14 cellular contexts compared by ENCODE assay signal in the genomic region with DNA sequence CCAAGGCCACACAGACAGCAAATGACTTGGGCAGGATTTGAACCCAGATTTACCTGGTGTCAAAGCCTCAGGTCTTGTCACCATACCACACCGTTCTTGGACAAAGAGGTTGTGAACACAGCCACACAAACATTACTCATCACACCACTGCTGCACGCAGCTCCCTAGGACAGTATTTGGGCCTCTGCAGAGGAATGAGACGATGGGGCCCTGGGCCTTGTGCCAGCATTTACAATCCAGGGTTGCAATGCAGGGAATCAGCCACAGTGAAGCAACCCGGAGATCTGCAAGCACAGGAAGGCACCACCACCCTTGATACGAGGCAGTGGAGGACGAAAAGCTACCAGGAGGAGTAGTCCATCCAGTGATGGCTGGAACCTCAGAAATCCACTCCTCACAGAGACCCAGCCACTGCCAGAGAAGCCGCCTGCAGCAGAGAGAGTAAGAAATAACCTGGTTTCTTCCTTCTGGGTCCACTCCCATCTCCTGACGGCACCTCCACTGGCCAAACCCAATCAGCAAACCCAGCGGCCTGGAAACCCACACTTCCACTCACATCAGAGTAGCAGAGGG. TPM values are rescaled to one million over a fixed set of nuclear protein-coding genes. Genes with fewer than 3 reads are reported as not detected.
DNase-seq lines count a peak whose midpoint lies in the region; ATAC-seq and TF ChIP-seq lines count a peak whose summit lies in the region.
"Had no signal": no experiment of that assay in that cellular context is flagged by ENCODE, and none has a peak within 500 bp of the region (broad histone marks: within the 10 kb centered on the region; RNA-seq: fewer than 3 reads in every experiment).

No MANE protein-coding gene starts in this region.

- H3K4me1 ChIP-seq in PC-3 (ENCODE audit: insufficient read depth, low read length): peaks cover 30% of the 10 kb centered on the region

- H3K36me3 Mint-ChIP-seq in activated T-helper 2 cell treated with anti-CD3 and anti-CD28 coated beads, Interferon-gamma antibody, Interleukin-2, Interleukin-4, amounts not matched to agents 10 μg/mL and 5 μg/mL and 100 μg/mL, durations not matched to agents 14 hours and 24 hours and 36 hours (ENCODE audit: low read depth): no peaks in the 10 kb centered on the region

- peaks cover 47% of the 10 kb centered on the region for H3K27me3 Mint-ChIP-seq in activated T-helper 2 cell treated with anti-CD3 and anti-CD28 coated beads, Interferon-gamma antibody, Interleukin-2, Interleukin-4, amounts not matched to agents 10 μg/mL and 5 μg/mL and 100 μg/mL, durations not matched to agents 14 hours and 24 hours and 36 hours (ENCODE audit: low read depth)

- DNase-seq in G401 (ENCODE audit: low spot score): peak; percentile 69
- DNase-seq in PC-3: peak; percentile 88
- peak; percentile 65 for DNase-seq in epithelial cell of esophagus (ENCODE audit: low read depth)
- DNase-seq in renal cortical epithelial cell (ENCODE audit: low read depth): peak; percentile 79
- DNase-seq in NK-92 treated with Interleukin-12 subunit alpha and Interleukin-12 subunit beta, amount 100 ng/mL, for 24 hours (lab: John Stamatoyannopoulos, UW): no peak
- no peak for DNase-seq in activated naive CD4-positive, alpha-beta T cell treated with Interleukin-2 at 50 U/mL for 16 hours
- DNase-seq in activated T-helper 2 cell treated with anti-CD3 and anti-CD28 coated beads, Interferon-gamma antibody, Interleukin-2, Interleukin-4, amounts not matched to agents 10 μg/mL and 5 μg/mL and 100 μg/mL, durations not matched to agents 14 hours and 24 hours and 36 hours (ENCODE audit: low spot score): no peak
- DNase-seq: erythroblast, GOT3, NCI-H774, T-helper 17 cell, tibial artery had no signal

- no peak overlapping the region for H3K27ac ChIP-seq in PC-3 (ENCODE audit: low read length)
- H3K27ac ChIP-seq: tibial artery had no signal

- no peaks in the 10 kb centered on the region for H3F3A ChIP-seq in PC-3 (ENCODE audit: low read length, unreplicated experiment)

- H3K36me3 ChIP-seq in PC-3 (ENCODE audit: low read depth, low read length): no peaks in the 10 kb centered on the region
- H3K36me3 ChIP-seq: tibial artery had no signal

- no peaks in the 10 kb centered on the region for H3K9me2 ChIP-seq in PC-3 (replicated peaks; ENCODE audit: low read length)

- ATAC-seq in PC-3 (peak; percentile 1; the same call in 1 of the 2 replicates), HG03159 (IDR thresholded peaks at IDR 0.05; ENCODE audit: unreplicated experiment) (no peak)
- ATAC-seq: left lobe of liver, T-helper 17 cell had no signal

- in situ Hi-C loops in G401 (cut with HindIII; ENCODE audit: low sequenced_read_pairs): no loop called here

- intact Hi-C loops in PC-3 (cut with micrococcal nuclease): loop anchor here (5.0 kb wide), 2 partner anchors 34 to 356 kb away; no protein-coding TSS in a partner anchor
- intact Hi-C loops in activated T-helper 2 cell treated with anti-CD3 and anti-CD28 coated beads, Interferon-gamma antibody, Interleukin-2, Interleukin-4, amounts not matched to agents 10 μg/mL and 5 μg/mL and 100 μg/mL, durations not matched to agents 14 hours and 24 hours and 36 hours (cut with micrococcal nuclease): loop anchor here (5.0 to 10.0 kb wide), 3 partner anchors 97 to 776 kb away; a partner anchor contains a TSS

- no peaks in the 10 kb centered on the region for H3K9me3 ChIP-seq in PC-3 (ENCODE audit: low read length)
- H3K9me3 ChIP-seq: tibial artery had no signal

- TF ChIP-seq CTCF in PC-3 (conservative IDR thresholded peaks at IDR 0.05; ENCODE audit: low read depth, low read length) (no peak), epithelial cell of esophagus (IDR thresholded peaks at IDR 0.05; ENCODE audit: insufficient read depth, low read depth, low read length, missing control alignments) (no peak)

- no peak overlapping the region for H3K4me3 Mint-ChIP-seq in activated T-helper 2 cell treated with anti-CD3 and anti-CD28 coated beads, Interferon-gamma antibody, Interleukin-2, Interleukin-4, amounts not matched to agents 10 μg/mL and 5 μg/mL and 100 μg/mL, durations not matched to agents 14 hours and 24 hours and 36 hours (ENCODE audit: low read depth)
- H3K4me3 Mint-ChIP-seq: T-helper 17 cell had no signal

- H3K27me3 ChIP-seq in PC-3 (ENCODE audit: low read length): no peaks in the 10 kb centered on the region
- H3K27me3 ChIP-seq: tibial artery had no signal

- no peak overlapping the region for H3K9ac ChIP-seq in PC-3 (ENCODE audit: low read length)

- no TSS peak for BruUV-seq in PC-3 (replicated peaks; lab: Mats Ljungman, UMichigan)

- H4K20me1 ChIP-seq in PC-3 (ENCODE audit: low read length): no peaks in the 10 kb centered on the region

- POLR2A ChIA-PET in PC-3 (lab: Charles Lee; ENCODE audit: unreplicated experiment): interaction anchor here (0.6 kb wide), 1 partner anchor 32 kb away, joined by 12 read pairs; no protein-coding TSS in a partner anchor

- no peak overlapping the region for H3K27ac Mint-ChIP-seq in activated T-helper 2 cell treated with anti-CD3 and anti-CD28 coated beads, Interferon-gamma antibody, Interleukin-2, Interleukin-4, amounts not matched to agents 10 μg/mL and 5 μg/mL and 100 μg/mL, durations not matched to agents 14 hours and 24 hours and 36 hours
- H3K27ac Mint-ChIP-seq: T-helper 17 cell had no signal

- CTCF ChIA-PET in PC-3 (lab: Charles Lee): interaction anchor here (1.1 kb wide), 1 partner anchor 41 kb away, joined by 4 read pairs; no protein-coding TSS in a partner anchor

- H3K4me2 ChIP-seq in PC-3 (ENCODE audit: low read length): peak overlapping the region; percentile 30

- H3K4me3 ChIP-seq in PC-3 (ENCODE audit: low read length) (no peak overlapping the region), epithelial cell of esophagus (ENCODE audit: low read length) (no peak overlapping the region)
- H3K4me3 ChIP-seq: tibial artery had no signal

- H3K4me1 Mint-ChIP-seq in activated T-helper 2 cell treated with anti-CD3 and anti-CD28 coated beads, Interferon-gamma antibody, Interleukin-2, Interleukin-4, amounts not matched to agents 10 μg/mL and 5 μg/mL and 100 μg/mL, durations not matched to agents 14 hours and 24 hours and 36 hours (ENCODE audit: low read depth): peaks cover 9% of the 10 kb centered on the region

- no peaks in the 10 kb centered on the region for H3K9me3 Mint-ChIP-seq in activated T-helper 2 cell treated with anti-CD3 and anti-CD28 coated beads, Interferon-gamma antibody, Interleukin-2, Interleukin-4, amounts not matched to agents 10 μg/mL and 5 μg/mL and 100 μg/mL, durations not matched to agents 14 hours and 24 hours and 36 hours

- H2AFZ ChIP-seq in PC-3 (ENCODE audit: low read length): peak overlapping the region; percentile 14; the same call in 1 of the 2 replicates

- peaks cover 7% of the 10 kb centered on the region for H3K79me2 ChIP-seq in PC-3 (ENCODE audit: low read length)

RNA-seq across cellular contexts. Expression of a gene that starts 3.7 kb away (rescaled TPM):
- total RNA-seq in G401 (2014; rRNA removed; shearing (Covaris generic)): 0.43 and 2.2 TPM in 2 replicates
- total RNA-seq in PC-3 (2014; rRNA removed): 33.1 and 58.8 TPM in 2 replicates
- total RNA-seq in renal cortical epithelial cell: 35.6 and 107 TPM in 2 replicates
- total RNA-seq in activated T-helper 2 cell treated with anti-CD3 and anti-CD28 coated beads, Interferon-gamma antibody, Interleukin-2, Interleukin-4, amounts not matched to agents 10 μg/mL and 5 μg/mL and 100 μg/mL, durations not matched to agents 14 hours and 24 hours and 36 hours: 0.34 and 0.50 TPM in 2 replicates

Comparison
In these comparisons a context has a peak if more than half of its experiments do, and no peak if none do; other contexts are left out.
1. DNase-seq: peak in G401 (single experiment), PC-3 (single experiment), epithelial cell of esophagus (single experiment) and renal cortical epithelial cell (single experiment); none in NK-92 treated with Interleukin-12 subunit alpha and Interleukin-12 subunit beta, amount 100 ng/mL, for 24 hours (single experiment), activated naive CD4-positive, alpha-beta T cell treated with Interleukin-2 at 50 U/mL for 16 hours (single experiment) and activated T-helper 2 cell treated with anti-CD3 and anti-CD28 coated beads, Interferon-gamma antibody, Interleukin-2, Interleukin-4, amounts not matched to agents 10 μg/mL and 5 μg/mL and 100 μg/mL, durations not matched to agents 14 hours and 24 hours and 36 hours (single experiment).
2. RNA of a gene that starts 3.7 kb away (total RNA-seq): 35.6 to 107 TPM in renal cortical epithelial cell and 33.1 to 58.8 TPM in PC-3; 0.43 to 2.2 TPM in G401 and 0.34 to 0.50 TPM in activated T-helper 2 cell treated with anti-CD3 and anti-CD28 coated beads, Interferon-gamma antibody, Interleukin-2, Interleukin-4, amounts not matched to agents 10 μg/mL and 5 μg/mL and 100 μg/mL, durations not matched to agents 14 hours and 24 hours and 36 hours; every median in the first group is over 10 times any median in the second.